Comparison of ENCODE assay signal across 8 cellular contexts in genomic region chr14:68780358-68781160, GRCh38. TPM values are rescaled to one million over a fixed set of nuclear protein-coding genes. Genes with fewer than 3 reads are reported as not detected.
DNase-seq lines count a peak whose midpoint lies in the region; TF ChIP-seq lines count a peak whose summit lies in the region.

No MANE protein-coding gene starts in this region.

- no peaks in the 10 kb centered on the region for H3K27me3 ChIP-seq in BE2C

- DNase-seq in NK-92 treated with Interleukin-12 subunit alpha and Interleukin-12 subunit beta, amount 100 ng/mL, for 24 hours (lab: John Stamatoyannopoulos, UW), result peak; percentile 28
- DNase-seq in NK-92 (lab: John Stamatoyannopoulos, UW; ENCODE audit: unreplicated experiment), result no peak
- DNase-seq in activated CD4-positive, alpha-beta memory T cell treated with anti-CD3 and anti-CD28 coated beads for 36 hours, result peak; percentile 55
- peak; percentile 85 for DNase-seq in fibroblast of pulmonary artery (ENCODE audit: low read depth)
- DNase-seq in BE2C, result no peak
- DNase-seq in NCI-H1417 treated with DMSO at 0.1 percent for 48 hours (lab: John Stamatoyannopoulos, UW), result no peak
- no peak for DNase-seq in DMS79 treated with DMSO at 0.1 percent for 48 hours (lab: John Stamatoyannopoulos, UW)

- H3K9me3 ChIP-seq in BE2C, result no peaks in the 10 kb centered on the region

- POLR2A ChIA-PET in activated CD4-positive, alpha-beta memory T cell treated with anti-CD3 and anti-CD28 coated beads for 36 hours (lab: Charles Lee), result interaction anchor here (0.6 to 6.1 kb wide), 10 partner anchors 11 to 117 kb away, joined by 3 to 106 read pairs (median 8); partner anchors contain the start of gene ZFP36L1

- no peaks in the 10 kb centered on the region for H3K27me3 Mint-ChIP-seq in activated CD4-positive, alpha-beta memory T cell treated with anti-CD3 and anti-CD28 coated beads for 36 hours
- H3K27me3 Mint-ChIP-seq in nephron (ENCODE audit: low read depth), result no peaks in the 10 kb centered on the region

- no peaks in the 10 kb centered on the region for H3K36me3 Mint-ChIP-seq in activated CD4-positive, alpha-beta memory T cell treated with anti-CD3 and anti-CD28 coated beads for 36 hours
- H3K36me3 Mint-ChIP-seq in nephron (ENCODE audit: low read depth), result peaks cover 3% of the 10 kb centered on the region

- H3K4me3 Mint-ChIP-seq in activated CD4-positive, alpha-beta memory T cell treated with anti-CD3 and anti-CD28 coated beads for 36 hours, result peak overlapping the region; percentile 71
- peak overlapping the region in 2 of 3 experiments; percentile 31 to 60 for H3K4me3 Mint-ChIP-seq in nephron

- peaks cover 78% of the 10 kb centered on the region for H3K4me1 Mint-ChIP-seq in activated CD4-positive, alpha-beta memory T cell treated with anti-CD3 and anti-CD28 coated beads for 36 hours (ENCODE audit: low read depth)
- peaks cover 61% of the 10 kb centered on the region for H3K4me1 Mint-ChIP-seq in nephron

- H3K4me3 ChIP-seq in fibroblast of pulmonary artery (replicated peaks; ENCODE audit: low read depth, low read length) (no peak overlapping the region), BE2C (ENCODE audit: low read depth, low read length) (no peak overlapping the region)

- H3K36me3 ChIP-seq in BE2C, result no peaks in the 10 kb centered on the region

- H3K4me1 ChIP-seq in BE2C, result no peaks in the 10 kb centered on the region

- H3K9me3 Mint-ChIP-seq in activated CD4-positive, alpha-beta memory T cell treated with anti-CD3 and anti-CD28 coated beads for 36 hours, result peaks cover 1% of the 10 kb centered on the region
- peaks cover 4% of the 10 kb centered on the region for H3K9me3 Mint-ChIP-seq in nephron

- intact Hi-C loops in activated CD4-positive, alpha-beta memory T cell treated with anti-CD3 and anti-CD28 coated beads for 36 hours (cut with micrococcal nuclease), result loop anchor here (1.0 to 10.0 kb wide), 4 partner anchors 14 to 406 kb away; no protein-coding TSS in a partner anchor

- H3K27ac Mint-ChIP-seq in activated CD4-positive, alpha-beta memory T cell treated with anti-CD3 and anti-CD28 coated beads for 36 hours, result peak overlapping the region; percentile 80
- H3K27ac Mint-ChIP-seq in nephron, result peak overlapping the region; percentile 97 to 100 (median 98)

- CTCF ChIA-PET in activated CD4-positive, alpha-beta memory T cell treated with anti-CD3 and anti-CD28 coated beads for 36 hours (lab: Charles Lee), result interaction anchor here (1.2 to 5.3 kb wide), 10 partner anchors 8 to 533 kb away, joined by 3 to 52 read pairs (median 8); partner anchors contain the start of gene ZFP36L1

- no peak for TF ChIP-seq CTCF in fibroblast of pulmonary artery (IDR thresholded peaks at IDR 0.05; ENCODE audit: low read length, missing control alignments)
- no peak for TF ChIP-seq CTCF in nephron (IDR thresholded peaks at IDR 0.05; ENCODE audit: unreplicated experiment in 3 of 3)
- TF ChIP-seq CTCF in BE2C (IDR thresholded peaks at IDR 0.05; ENCODE audit: low read depth, low read length), result no peak

RNA-seq across cellular contexts. Expression of gene ZFP36L1, which starts 12.3 kb away (rescaled TPM):
- 100 to 1,000 TPM; 103 to 107 TPM for total RNA-seq in activated CD4-positive, alpha-beta memory T cell treated with anti-CD3 and anti-CD28 coated beads for 36 hours
- 0.71 TPM for polyA plus RNA-seq in BE2C (2012; ENCODE audit: insufficient read depth, insufficient read length, low read depth)

Comparison
In these comparisons a context has a peak if more than half of its experiments do, and no peak if none do; other contexts are left out.
1. DNase-seq: peak in NK-92 treated with Interleukin-12 subunit alpha and Interleukin-12 subunit beta, amount 100 ng/mL, for 24 hours (single experiment), activated CD4-positive, alpha-beta memory T cell treated with anti-CD3 and anti-CD28 coated beads for 36 hours (single experiment) and fibroblast of pulmonary artery (single experiment); none in NK-92 (single experiment), BE2C (single experiment), NCI-H1417 treated with DMSO at 0.1 percent for 48 hours (single experiment) and DMS79 treated with DMSO at 0.1 percent for 48 hours (single experiment).